In genomic region chr17:69960755-69961154, GRCh38 we compare ENCODE assay signal across 21 cellular contexts.
DNase-seq lines count a peak whose midpoint lies in the region; ATAC-seq and TF ChIP-seq lines count a peak whose summit lies in the region.
"Had no signal": no experiment of that assay in that cellular context is flagged by ENCODE, and none has a peak within 500 bp of the region (broad histone marks: within the 10 kb centered on the region; RNA-seq: fewer than 3 reads in every experiment).

No MANE protein-coding gene starts in this region.

- DNase-seq in Right ventricle myocardium superior (peak; percentile 58), right atrium auricular region (ENCODE audit: low spot score) (no peak), heart right ventricle (peak; percentile 39 to 40), pons (ENCODE audit: low spot score) (peak; percentile 6), dedifferentiated amniotic fluid mesenchymal stem cell (ENCODE audit: extremely low spot score) (no peak), NCI-H1930 (lab: John Stamatoyannopoulos, UW) (no peak), coronary artery (ENCODE audit: low spot score) (no peak)
- DNase-seq in activated naive CD4-positive, alpha-beta T cell treated with anti-CD3 and anti-CD28 coated beads, Interleukin-2, amount 50 U/mL, for 16 hours, result no peak
- DNase-seq: ACHN; activated CD4-positive, alpha-beta T cell treated with anti-CD3 and anti-CD28 coated beads, Interleukin-2, amount 10 ng/mL, durations not matched to agents 24 days and 14 days; activated naive CD4-positive, alpha-beta T cell treated with Interleukin-2 at 50 U/mL for 16 hours; effector memory CD4-positive, alpha-beta T cell; GOT3; naive thymus-derived CD4-positive, alpha-beta T cell; NCI-H2081 treated with DMSO at 0.1 percent for 48 hours; stimulated activated CD4-positive, alpha-beta T cell treated with anti-CD3 and anti-CD28 coated beads, Interleukin-2, amount 100 ng/mL, for 24 hours; T1000; trophoblast cell had no signal

- ATAC-seq in Right ventricle myocardium superior (ENCODE audit: poor library complexity) (peak; percentile 88), heart right ventricle (peak in 3 of 8 donors; percentile 69 to 79 (median 76))
- ATAC-seq: naive thymus-derived CD4-positive, alpha-beta T cell; Panc1 had no signal

- TF ChIP-seq CTCF in right atrium auricular region (IDR thresholded peaks at IDR 0.05) (no peak), heart right ventricle (IDR thresholded peaks at IDR 0.05) (no peak), coronary artery (IDR thresholded peaks at IDR 0.05) (no peak)

- peaks cover 0 to 7% of the 10 kb centered on the region in 2 donors for H3K9me3 ChIP-seq in right atrium auricular region
- H3K9me3 ChIP-seq in heart right ventricle, result peaks cover 0 to 14% (median 7%) of the 10 kb centered on the region in 11 donors

- H3K27ac ChIP-seq in right atrium auricular region (no peak overlapping the region), heart right ventricle (no peak overlapping the region), coronary artery (no peak overlapping the region)
- H3K27ac ChIP-seq: BLaER1, hepatocyte had no signal

- intact Hi-C loops in Right ventricle myocardium superior (cut with DNase I) (no loop called here), heart right ventricle (cut with DNase I) (no loop called here)

- H3K36me3 ChIP-seq in right atrium auricular region (no peaks in the 10 kb centered on the region), heart right ventricle (no peaks in the 10 kb centered on the region)
- H3K36me3 ChIP-seq: BLaER1 had no signal

- H3K4me3 ChIP-seq in right atrium auricular region, result no peak overlapping the region
- H3K4me3 ChIP-seq in heart right ventricle, result no peak overlapping the region
- no peak overlapping the region for H3K4me3 ChIP-seq in coronary artery
- H3K4me3 ChIP-seq: BLaER1, hepatocyte had no signal

- no peaks in the 10 kb centered on the region for H3K27me3 ChIP-seq in right atrium auricular region
- no peaks in the 10 kb centered on the region for H3K27me3 ChIP-seq in heart right ventricle
- H3K27me3 ChIP-seq: BLaER1, hepatocyte had no signal

- H3K4me1 ChIP-seq in right atrium auricular region (no peaks in the 10 kb centered on the region), heart right ventricle (peaks cover 0 to 22% (median 10%) of the 10 kb centered on the region in 9 donors)
- H3K4me1 ChIP-seq: BLaER1 had no signal

Comparison
In these comparisons a context has a peak if more than half of its experiments do, and no peak if none do; other contexts are left out.
1. DNase-seq: peak in Right ventricle myocardium superior (single experiment), heart right ventricle (2 of 2) and pons (single experiment); none in right atrium auricular region (single experiment), dedifferentiated amniotic fluid mesenchymal stem cell (single experiment), activated naive CD4-positive, alpha-beta T cell treated with anti-CD3 and anti-CD28 coated beads, Interleukin-2, amount 50 U/mL, for 16 hours (single experiment), NCI-H1930 (0 of 2) and coronary artery (single experiment).